Comparison of ENCODE assay signal across 25 cellular contexts in the genomic region with DNA sequence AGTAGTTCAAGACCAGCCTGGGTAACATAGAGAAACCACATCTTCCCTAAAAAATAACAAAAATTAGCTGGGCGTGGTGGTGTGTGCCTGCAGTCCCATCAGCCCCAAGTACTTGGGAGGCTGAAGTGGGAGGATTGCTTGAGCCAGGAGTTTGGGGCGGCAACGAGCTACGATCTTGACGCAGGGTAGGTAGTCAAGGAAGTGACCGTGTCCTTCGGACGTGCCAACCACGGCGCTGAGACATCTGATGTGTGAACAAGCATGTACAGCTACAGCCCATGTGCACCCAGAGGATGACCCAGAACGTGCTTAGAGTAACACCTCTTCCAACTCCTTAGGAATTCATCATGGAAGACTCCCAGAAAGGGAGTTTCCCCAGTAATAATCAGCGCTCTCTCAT. TPM values are rescaled to one million over a fixed set of nuclear protein-coding genes. Genes with fewer than 3 reads are reported as not detected.
DNase-seq lines count a peak whose midpoint lies in the region; FAIRE-seq and TF ChIP-seq lines count a peak whose summit lies in the region.
"Had no signal": no experiment of that assay in that cellular context is flagged by ENCODE, and none has a peak within 500 bp of the region (broad histone marks: within the 10 kb centered on the region; RNA-seq: fewer than 3 reads in every experiment).

No MANE protein-coding gene starts in this region.

- peaks cover 63 to 72% of the 10 kb centered on the region in 2 donors for H3K36me3 Mint-ChIP-seq in CD14-positive monocyte

- no peak for DNase-seq in CD14-positive monocyte (ENCODE audit: low spot score)
- DNase-seq in bronchial epithelial cell (ENCODE audit: low read depth) = no peak
- peak; percentile 51 for DNase-seq in posterior vena cava (ENCODE audit: low spot score)
- DNase-seq in H4 (ENCODE audit: low spot score) = no peak
- no peak for DNase-seq in ascending aorta (ENCODE audit: low spot score in 2 of 2)
- no peak for DNase-seq in HuH-7 (ENCODE audit: low spot score)
- DNase-seq: 8988T; ACHN; AML-193; C1 segment of cervical spinal cord; Caco-2; CD4-positive, CD25-positive, alpha-beta regulatory T cell; CD8-positive, alpha-beta T cell; DMS153; DND-41; GM23248; H9; HFFc6 had no signal

- peak; percentile 32 for FAIRE-seq in bronchial epithelial cell (lab: Jason Lieb, UNC)
- FAIRE-seq: A549, G401.6, GM12878, GM18507, H1 had no signal

- no peaks in the 10 kb centered on the region for H3K9me3 Mint-ChIP-seq in CD14-positive monocyte
- H3K9me3 Mint-ChIP-seq: CD8-positive, alpha-beta T cell; H9; HFFc6 had no signal

- no peak overlapping the region for H3K4me3 Mint-ChIP-seq in CD14-positive monocyte
- H3K4me3 Mint-ChIP-seq: CD8-positive, alpha-beta T cell; H9; HFFc6 had no signal

- no peaks in the 10 kb centered on the region for H3K27me3 ChIP-seq in bronchial epithelial cell (ENCODE audit: control insufficient read depth, insufficient read depth, low read length)
- no peaks in the 10 kb centered on the region for H3K27me3 ChIP-seq in ascending aorta

- peaks cover 0 to 3% (median 2%) of the 10 kb centered on the region in 3 donors for H3K27me3 Mint-ChIP-seq in CD14-positive monocyte (ENCODE audit: low read depth in 3 of 3)
- H3K27me3 Mint-ChIP-seq: CD4-positive, CD25-positive, alpha-beta regulatory T cell had no signal

- intact Hi-C loops in CD14-positive monocyte (cut with micrococcal nuclease) (no loop called here), posterior vena cava (cut with DNase I) (no loop called here), ascending aorta (cut with DNase I) (no loop called here)

- peaks cover 16% of the 10 kb centered on the region for H3K4me1 Mint-ChIP-seq in CD14-positive monocyte

- H3K27ac ChIP-seq in HEK293 (ENCODE audit: extremely low read depth, low read depth, low read length) = no peak overlapping the region
- H3K27ac ChIP-seq in ascending aorta = no peak overlapping the region
- H3K27ac ChIP-seq: A549, GM23248 had no signal

- H3K27ac Mint-ChIP-seq in CD14-positive monocyte = peak overlapping the region in 2 of 7 donors; percentile 26 to 47
- H3K27ac Mint-ChIP-seq: CD8-positive, alpha-beta T cell; H9; HFFc6 had no signal

- H3K4me3 ChIP-seq in HEK293 (ENCODE audit: low read depth, low read length) = no peak overlapping the region
- no peak overlapping the region for H3K4me3 ChIP-seq in bronchial epithelial cell (ENCODE audit: low read depth, low read length)
- H3K4me3 ChIP-seq in ascending aorta = no peak overlapping the region
- H3K4me3 ChIP-seq: A549, GM12878, GM23248 had no signal

- H3K9me3 ChIP-seq in HEK293 (ENCODE audit: control insufficient read depth, insufficient read depth, low read depth, low read length) = no peaks in the 10 kb centered on the region
- H3K9me3 ChIP-seq in ascending aorta = no peaks in the 10 kb centered on the region
- H3K9me3 ChIP-seq: A549, Caco-2 had no signal

- POLR2A ChIA-PET in HEK293 (lab: Yijun Ruan, JAX) = no interaction called here

- CTCF ChIA-PET in HEK293 (lab: Yijun Ruan, JAX) = no interaction called here

- TF ChIP-seq CTCF in CD14-positive monocyte (IDR thresholded peaks at IDR 0.05) (peak; percentile 1), HEK293 (tag by site-specific recombination; IDR thresholded peaks at IDR 0.05) (no peak), bronchial epithelial cell (IDR thresholded peaks at IDR 0.05; ENCODE audit: insufficient read depth, low read length, severe bottlenecking) (no peak), ascending aorta (IDR thresholded peaks at IDR 0.05) (no peak)

- H3K36me3 ChIP-seq in HEK293 (ENCODE audit: control insufficient read depth in 2 of 2, insufficient read depth in 1 of 2, low read length in 2 of 2) = peaks cover 46 to 78% of the 10 kb centered on the region in 2 experiments
- H3K36me3 ChIP-seq in bronchial epithelial cell (ENCODE audit: control insufficient read depth, insufficient read depth, low read length) = peaks cover 5% of the 10 kb centered on the region
- H3K36me3 ChIP-seq in ascending aorta = peaks cover 40 to 62% of the 10 kb centered on the region in 2 donors

- no peaks in the 10 kb centered on the region for H3K4me1 ChIP-seq in HEK293 (ENCODE audit: control insufficient read depth, insufficient read depth, low read length)
- peaks cover 0 to 12% of the 10 kb centered on the region in 2 donors for H3K4me1 ChIP-seq in ascending aorta
- H3K4me1 ChIP-seq: A549, Caco-2 had no signal

TF ChIP-seq in HEK293, 187 proteins besides CTCF, POLR2A, EP300 and RAD21:
- TF ChIP-seq WT1 (tag by site-specific recombination; IDR thresholded peaks at IDR 0.05) = 0 out of 2 replicates have a peak, but pooled peaks have one; percentile 19
- no peak for TF ChIP-seq KLF10 (tag by site-specific recombination; IDR thresholded peaks at IDR 0.05)
- TF ChIP-seq, protein P1, sequence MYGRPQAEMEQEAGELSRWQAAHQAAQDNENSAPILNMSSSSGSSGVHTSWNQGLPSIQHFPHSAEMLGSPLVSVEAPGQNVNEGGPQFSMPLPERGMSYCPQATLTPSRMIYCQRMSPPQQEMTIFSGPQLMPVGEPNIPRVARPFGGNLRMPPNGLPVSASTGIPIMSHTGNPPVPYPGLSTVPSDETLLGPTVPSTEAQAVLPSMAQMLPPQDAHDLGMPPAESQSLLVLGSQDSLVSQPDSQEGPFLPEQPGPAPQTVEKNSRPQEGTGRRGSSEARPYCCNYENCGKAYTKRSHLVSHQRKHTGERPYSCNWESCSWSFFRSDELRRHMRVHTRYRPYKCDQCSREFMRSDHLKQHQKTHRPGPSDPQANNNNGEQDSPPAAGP (tag by site-specific recombination; IDR thresholded peaks at IDR 0.05) = peak; percentile 61; the same call in 1 of the 2 replicates

RNA-seq across cellular contexts. Expression of a gene that starts 21.4 kb away (rescaled TPM):
- polyA plus RNA-seq in CD14-positive monocyte = 1 to 10 TPM; 2.3 to 2.4 TPM
- total RNA-seq in bronchial epithelial cell = not detected in 2 replicates
- total RNA-seq in posterior vena cava = 1 to 10 TPM in 1 of 2 donors, under 1 TPM in 1; 0.24 to 1.7 TPM
- total RNA-seq in H4 (2014; rRNA removed; shearing (Covaris generic)) = not detected in 2 replicates
- not detected for total RNA-seq in ascending aorta
- total RNA-seq: Caco-2, GM23248, H1, H9, HFFc6 had no signal
- polyA plus RNA-seq: A549, BJ, H1 had no signal

RNA-seq across cellular contexts. Expression of a gene that starts 38.7 kb away (rescaled TPM):
- under 1 TPM; 0.04 to 0.09 TPM for polyA plus RNA-seq in CD14-positive monocyte
- total RNA-seq in bronchial epithelial cell = 1.3 TPM in 2 replicates
- total RNA-seq in posterior vena cava = 1 to 10 TPM; 6.2 to 7.7 TPM
- total RNA-seq in H4 (2014; rRNA removed; shearing (Covaris generic)) = 1.2 and 1.4 TPM in 2 replicates
- total RNA-seq in ascending aorta = 5.2 TPM

RNA-seq across cellular contexts. Expression of a gene that starts 42.0 kb away (rescaled TPM):
- polyA plus RNA-seq in CD14-positive monocyte = 1 to 10 TPM; 1.0 TPM
- total RNA-seq in bronchial epithelial cell = not detected in 2 replicates
- total RNA-seq in posterior vena cava = under 1 TPM in 1 of 2 donors, not detected in 1; 0.43 TPM
- not detected in 2 replicates for total RNA-seq in H4 (2014; rRNA removed; shearing (Covaris generic))
- not detected for total RNA-seq in ascending aorta
- total RNA-seq: Caco-2, GM23248 had no signal
- polyA plus RNA-seq: GM23248 had no signal

RNA-seq across cellular contexts. Expression of a gene that starts 50.5 kb away (rescaled TPM):
- under 1 TPM in 1 of 2 donors, not detected in 1; 0.29 TPM for polyA plus RNA-seq in CD14-positive monocyte
- total RNA-seq in bronchial epithelial cell = not detected in 2 replicates
- not detected for total RNA-seq in posterior vena cava
- not detected in 2 replicates for total RNA-seq in H4 (2014; rRNA removed; shearing (Covaris generic))
- total RNA-seq in ascending aorta = not detected
- total RNA-seq: Caco-2, GM23248 had no signal
- polyA plus RNA-seq: A549 had no signal

RNA-seq across cellular contexts. Expression of a gene that starts 55.5 kb away (rescaled TPM):
- polyA plus RNA-seq in CD14-positive monocyte = 10 to 100 TPM; 15.3 to 26.8 TPM
- total RNA-seq in bronchial epithelial cell (4.5 and 11.5 TPM in 2 replicates), posterior vena cava (10 to 100 TPM; 59.0 to 68.7 TPM), ascending aorta (2.0 TPM)
- total RNA-seq in H4 (2014; rRNA removed; shearing (Covaris generic)) = 0.72 and 14.9 TPM in 2 replicates
